ENCODE assay signal across 20 cellular contexts in genomic region chr10:71075759-71076472, GRCh38.
DNase-seq lines count a peak whose midpoint lies in the region; ATAC-seq and TF ChIP-seq lines count a peak whose summit lies in the region.
"Had no signal": no experiment of that assay in that cellular context is flagged by ENCODE, and none has a peak within 500 bp of the region (broad histone marks: within the 10 kb centered on the region; RNA-seq: fewer than 3 reads in every experiment).

No MANE protein-coding gene starts in this region.

- WGBS in right lobe of liver (ENCODE audit: insufficient coverage, low coverage, low lambda C conversion rate, missing lambda C conversion rate): 73% methylated on average over 3 of the region's 15 CpGs

- no peaks in the 10 kb centered on the region for H3K4me1 ChIP-seq in right lobe of liver
- H3K4me1 ChIP-seq: body of pancreas, colonic mucosa had no signal

- TF ChIP-seq CTCF in WERI-Rb-1 (IDR thresholded peaks at IDR 0.05; ENCODE audit: low read depth, low read length) (no peak), right lobe of liver (IDR thresholded peaks at IDR 0.05) (no peak), type B pancreatic cell (conservative IDR thresholded peaks at IDR 0.05) (no peak), Calu3 (IDR thresholded peaks at IDR 0.05; ENCODE audit: unreplicated experiment) (no peak)

- no peak overlapping the region for H3K27ac Mint-ChIP-seq in activated naive CD8-positive, alpha-beta T cell treated with anti-CD3 and anti-CD28 coated beads, Interleukin-2, amount 10 ng/mL, durations not matched to agents 7 days and 5 days
- H3K27ac Mint-ChIP-seq in activated naive CD8-positive, alpha-beta T cell treated with anti-CD3 and anti-CD28 coated beads for 36 hours: no peak overlapping the region
- H3K27ac Mint-ChIP-seq in type B pancreatic cell (no peak overlapping the region), Calu3 (ENCODE audit: unreplicated experiment) (no peak overlapping the region)
- H3K27ac Mint-ChIP-seq: activated naive CD8-positive, alpha-beta T cell; CD4-positive, alpha-beta T cell; T-cell had no signal

- H3K4me3 Mint-ChIP-seq in activated naive CD8-positive, alpha-beta T cell treated with anti-CD3 and anti-CD28 coated beads, Interleukin-2, amount 10 ng/mL, durations not matched to agents 7 days and 5 days: no peak overlapping the region
- H3K4me3 Mint-ChIP-seq in activated naive CD8-positive, alpha-beta T cell treated with anti-CD3 and anti-CD28 coated beads for 36 hours: no peak overlapping the region
- H3K4me3 Mint-ChIP-seq in type B pancreatic cell (no peak overlapping the region), Calu3 (ENCODE audit: low read depth, unreplicated experiment) (no peak overlapping the region)
- H3K4me3 Mint-ChIP-seq: activated naive CD8-positive, alpha-beta T cell; activated T-cell treated with anti-CD3 and anti-CD28 coated beads, Interleukin-2, amount 50 U/mL, for 4 hours; CD4-positive, alpha-beta T cell; naive thymus-derived CD8-positive, alpha-beta T cell; T-cell had no signal

- intact Hi-C loops in right lobe of liver (cut with DNase I) (no loop called here), Calu3 (cut with micrococcal nuclease; ENCODE audit: unreplicated experiment) (no loop called here)

- no peak for ATAC-seq in activated naive CD8-positive, alpha-beta T cell treated with anti-CD3 and anti-CD28 coated beads, Interleukin-2, amount 10 ng/mL, durations not matched to agents 7 days and 5 days (ENCODE audit: low read depth)
- ATAC-seq in right lobe of liver: no peak
- no peak for ATAC-seq in GM21390 (IDR thresholded peaks at IDR 0.05; ENCODE audit: unreplicated experiment)
- ATAC-seq: activated T-cell treated with anti-CD3 and anti-CD28 coated beads, Interleukin-2, amount 50 U/mL, for 4 hours; body of pancreas; naive thymus-derived CD8-positive, alpha-beta T cell; T-cell had no signal

- no peaks in the 10 kb centered on the region for H3K9me3 Mint-ChIP-seq in activated naive CD8-positive, alpha-beta T cell treated with anti-CD3 and anti-CD28 coated beads, Interleukin-2, amount 10 ng/mL, durations not matched to agents 7 days and 5 days
- H3K9me3 Mint-ChIP-seq in activated naive CD8-positive, alpha-beta T cell treated with anti-CD3 and anti-CD28 coated beads for 36 hours: no peaks in the 10 kb centered on the region
- H3K9me3 Mint-ChIP-seq in type B pancreatic cell: no peaks in the 10 kb centered on the region
- no peaks in the 10 kb centered on the region for H3K9me3 Mint-ChIP-seq in Calu3 (ENCODE audit: low read depth, unreplicated experiment)
- H3K9me3 Mint-ChIP-seq: activated T-cell treated with anti-CD3 and anti-CD28 coated beads, Interleukin-2, amount 50 U/mL, for 4 hours; CD4-positive, alpha-beta T cell; naive thymus-derived CD8-positive, alpha-beta T cell; T-cell had no signal

- no peak overlapping the region for H3K4me3 ChIP-seq in WERI-Rb-1 (ENCODE audit: low read depth, low read length)
- no peak overlapping the region for H3K4me3 ChIP-seq in right lobe of liver
- H3K4me3 ChIP-seq: body of pancreas, colonic mucosa, psoas muscle had no signal

- no peaks in the 10 kb centered on the region for H3K4me1 Mint-ChIP-seq in activated naive CD8-positive, alpha-beta T cell treated with anti-CD3 and anti-CD28 coated beads, Interleukin-2, amount 10 ng/mL, durations not matched to agents 7 days and 5 days
- no peaks in the 10 kb centered on the region for H3K4me1 Mint-ChIP-seq in activated naive CD8-positive, alpha-beta T cell treated with anti-CD3 and anti-CD28 coated beads for 36 hours
- peaks cover 43% of the 10 kb centered on the region for H3K4me1 Mint-ChIP-seq in type B pancreatic cell (ENCODE audit: unreplicated experiment)
- no peaks in the 10 kb centered on the region for H3K4me1 Mint-ChIP-seq in Calu3 (ENCODE audit: low read depth, unreplicated experiment)
- H3K4me1 Mint-ChIP-seq: naive thymus-derived CD8-positive, alpha-beta T cell; T-cell had no signal

- H3K36me3 Mint-ChIP-seq in activated naive CD8-positive, alpha-beta T cell treated with anti-CD3 and anti-CD28 coated beads, Interleukin-2, amount 10 ng/mL, durations not matched to agents 7 days and 5 days: no peaks in the 10 kb centered on the region
- H3K36me3 Mint-ChIP-seq in activated naive CD8-positive, alpha-beta T cell treated with anti-CD3 and anti-CD28 coated beads for 36 hours: no peaks in the 10 kb centered on the region
- H3K36me3 Mint-ChIP-seq in type B pancreatic cell (no peaks in the 10 kb centered on the region), Calu3 (ENCODE audit: insufficient read depth, unreplicated experiment) (no peaks in the 10 kb centered on the region)
- H3K36me3 Mint-ChIP-seq: activated naive CD8-positive, alpha-beta T cell; naive thymus-derived CD8-positive, alpha-beta T cell; T-cell had no signal

- CTCF ChIA-PET in Calu3 (lab: Charles Lee): interaction anchor here (1.1 kb wide), 1 partner anchor 12 kb away, joined by 3 read pairs; no protein-coding TSS in a partner anchor

- H3K27me3 Mint-ChIP-seq in activated naive CD8-positive, alpha-beta T cell treated with anti-CD3 and anti-CD28 coated beads, Interleukin-2, amount 10 ng/mL, durations not matched to agents 7 days and 5 days: no peaks in the 10 kb centered on the region
- no peaks in the 10 kb centered on the region for H3K27me3 Mint-ChIP-seq in activated naive CD8-positive, alpha-beta T cell treated with anti-CD3 and anti-CD28 coated beads for 36 hours
- H3K27me3 Mint-ChIP-seq in type B pancreatic cell: peaks cover 22% of the 10 kb centered on the region
- peaks cover 98% of the 10 kb centered on the region for H3K27me3 Mint-ChIP-seq in Calu3 (ENCODE audit: unreplicated experiment)
- H3K27me3 Mint-ChIP-seq: activated naive CD8-positive, alpha-beta T cell; CD4-positive, alpha-beta T cell; T-cell had no signal

- H3K27ac ChIP-seq in WERI-Rb-1 (no peak overlapping the region), right lobe of liver (no peak overlapping the region)
- H3K27ac ChIP-seq: body of pancreas, colonic mucosa, psoas muscle had no signal

- H3K9me3 ChIP-seq in WERI-Rb-1 (ENCODE audit: severe bottlenecking) (no peaks in the 10 kb centered on the region), right lobe of liver (no peaks in the 10 kb centered on the region)
- H3K9me3 ChIP-seq: body of pancreas, colonic mucosa, psoas muscle had no signal

- POLR2A ChIA-PET in activated naive CD8-positive, alpha-beta T cell treated with anti-CD3 and anti-CD28 coated beads, Interleukin-2, amount 10 ng/mL, durations not matched to agents 7 days and 5 days (lab: Charles Lee): no interaction called here

- TF ChIP-seq POLR2A in right lobe of liver (IDR thresholded peaks at IDR 0.05): no peak

- no peaks in the 10 kb centered on the region for H3K36me3 ChIP-seq in WERI-Rb-1
- no peaks in the 10 kb centered on the region for H3K36me3 ChIP-seq in right lobe of liver
- H3K36me3 ChIP-seq: colonic mucosa had no signal

- BruUV-seq in Calu3 (replicated peaks; lab: Mats Ljungman, UMichigan): no TSS peak

- peak; percentile 19 for DNase-seq in activated naive CD8-positive, alpha-beta T cell treated with anti-CD3 and anti-CD28 coated beads, Interleukin-2, amount 10 ng/mL, durations not matched to agents 7 days and 5 days
- no peak for DNase-seq in activated naive CD8-positive, alpha-beta T cell treated with anti-CD3 and anti-CD28 coated beads for 36 hours
- peak; percentile 2 for DNase-seq in WERI-Rb-1
- peak in 2 of 3 donors; percentile 36 to 42 for DNase-seq in right lobe of liver
- peak; percentile 47 for DNase-seq in type B pancreatic cell (ENCODE audit: extremely low spot score, unreplicated experiment)
- no peak for DNase-seq in Calu3
- DNase-seq: activated T-cell treated with anti-CD3 and anti-CD28 coated beads, Interleukin-2, amount 50 U/mL, for 4 hours; colonic mucosa; DMS53; KBM-7; mesenchymal stem cell; NCI-H187; psoas muscle; stimulated activated CD4-positive, alpha-beta T cell treated with anti-CD3 and anti-CD28 coated beads, Interleukin-4, amount 100 ng/mL, for 4 hours had no signal

- H3K27me3 ChIP-seq in WERI-Rb-1 (ENCODE audit: insufficient read depth, low read depth, severe bottlenecking) (no peaks in the 10 kb centered on the region), right lobe of liver (no peaks in the 10 kb centered on the region)
- H3K27me3 ChIP-seq: body of pancreas, colonic mucosa had no signal

Comparison
In these comparisons a context has a peak if more than half of its experiments do, and no peak if none do; other contexts are left out.
1. DNase-seq: peak in activated naive CD8-positive, alpha-beta T cell treated with anti-CD3 and anti-CD28 coated beads, Interleukin-2, amount 10 ng/mL, durations not matched to agents 7 days and 5 days (single experiment), WERI-Rb-1 (single experiment), right lobe of liver (2 of 3) and type B pancreatic cell (single experiment); none in activated naive CD8-positive, alpha-beta T cell treated with anti-CD3 and anti-CD28 coated beads for 36 hours (single experiment) and Calu3 (single experiment).